8 cellular contexts compared by ENCODE assay signal in the genomic region with DNA sequence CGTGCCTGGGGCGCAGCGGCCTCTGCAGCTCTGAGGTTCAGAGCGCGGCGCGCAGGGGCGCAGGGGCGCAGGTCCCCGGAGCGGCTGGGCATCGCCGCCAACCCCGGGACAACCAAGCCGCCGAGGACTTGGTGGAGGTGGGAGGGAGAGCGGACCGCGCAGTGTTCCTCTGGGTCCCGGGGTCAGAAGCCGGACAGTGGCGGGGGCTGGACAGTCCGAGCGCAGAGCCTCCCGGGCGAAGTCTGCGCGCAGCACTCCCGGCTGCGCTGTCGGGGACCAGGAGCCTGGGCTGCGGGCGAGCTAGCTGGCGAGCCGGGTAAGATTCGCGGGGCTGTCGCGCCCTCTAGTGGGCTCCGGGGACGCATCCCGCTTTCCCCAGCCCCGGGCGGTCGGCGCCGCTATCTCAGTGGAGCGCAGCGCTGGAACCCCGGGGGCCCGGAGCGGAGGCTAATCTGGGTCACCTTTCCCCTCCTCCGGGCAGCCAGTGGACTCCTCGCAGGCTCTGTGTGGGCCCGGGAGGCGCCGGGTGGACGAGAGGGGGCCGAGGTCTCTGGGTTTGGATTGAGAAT. TPM values are rescaled to one million over a fixed set of nuclear protein-coding genes. Genes with fewer than 3 reads are reported as not detected.
DNase-seq lines count a peak whose midpoint lies in the region; ATAC-seq, FAIRE-seq and TF ChIP-seq lines count a peak whose summit lies in the region.

No MANE protein-coding gene starts in this region.

- H3F3A ChIP-seq in Loucy (ENCODE audit: low read depth), result no peaks in the 10 kb centered on the region

- no peaks in the 10 kb centered on the region for H3K9me2 ChIP-seq in Loucy (replicated peaks; ENCODE audit: low read depth, low read length)

- ATAC-seq in SK-N-SH treated with all-trans-retinoic acid at 6 μM for 48 hours, result peak; percentile 85
- peak; percentile 50 for ATAC-seq in thoracic aorta (ENCODE audit: insufficient number of reproducible peaks, low FRiP score, low read depth)

- H2AFZ ChIP-seq in Loucy (ENCODE audit: low read length), result no peak overlapping the region
- peak overlapping the region; percentile 61 for H2AFZ ChIP-seq in osteoblast (ENCODE audit: low read length)

- peak overlapping the region; percentile 88 for H3K9ac ChIP-seq in ES-I3 (ENCODE audit: low read depth, low read length)
- H3K9ac ChIP-seq in Loucy (ENCODE audit: low read depth, low read length, poor library complexity, severe bottlenecking), result no peak overlapping the region

- no peaks in the 10 kb centered on the region for H3K27me3 ChIP-seq in Loucy (ENCODE audit: insufficient read depth, low read length, poor library complexity, severe bottlenecking)
- H3K27me3 ChIP-seq in osteoblast (ENCODE audit: insufficient read depth, low read length), result no peaks in the 10 kb centered on the region
- H3K27me3 ChIP-seq in thoracic aorta (replicated peaks; ENCODE audit: insufficient read depth), result no peaks in the 10 kb centered on the region

- FAIRE-seq in H54 (lab: Jason Lieb, UNC), result no peak

- H3K9me3 ChIP-seq in ES-I3 (ENCODE audit: control insufficient read depth, insufficient read depth, low read length) (no peaks in the 10 kb centered on the region), Loucy (ENCODE audit: insufficient read depth, low read depth, low read length) (no peaks in the 10 kb centered on the region), osteoblast (ENCODE audit: low read depth, low read length) (no peaks in the 10 kb centered on the region), thoracic aorta (no peaks in the 10 kb centered on the region)

- no peak for TF ChIP-seq POLR2A in H54 (IDR thresholded peaks at IDR 0.05; ENCODE audit: low read depth, low read length)

- H3K79me2 ChIP-seq in Loucy (ENCODE audit: insufficient read depth, low read length) (no peaks in the 10 kb centered on the region), osteoblast (ENCODE audit: insufficient read depth, low read length) (peaks cover 89% of the 10 kb centered on the region)

- H3K36me3 ChIP-seq in ES-I3 (ENCODE audit: insufficient read depth, low read length), result no peaks in the 10 kb centered on the region
- H3K36me3 ChIP-seq in Loucy (ENCODE audit: insufficient read depth, low read length), result no peaks in the 10 kb centered on the region
- peaks cover 12% of the 10 kb centered on the region for H3K36me3 ChIP-seq in osteoblast (ENCODE audit: insufficient read depth, low read length)
- no peaks in the 10 kb centered on the region for H3K36me3 ChIP-seq in thoracic aorta

- DNase-seq in H54 (ENCODE audit: insufficient read length, low spot score) (peak; percentile 88), glomerular visceral epithelial cell (ENCODE audit: extremely low spot score) (peak; percentile 84), osteoblast (ENCODE audit: insufficient read length, low spot score, missing footprints) (peak; percentile 98), thoracic aorta (ENCODE audit: low spot score) (no peak)
- peak; percentile 81 for DNase-seq in activated naive CD4-positive, alpha-beta T cell treated with anti-CD3 and anti-CD28 coated beads, Interleukin-2, amount 50 U/mL, for 16 hours

- H3K4me3 ChIP-seq in Loucy (ENCODE audit: low read length, poor library complexity, severe bottlenecking), result no peak overlapping the region
- H3K4me3 ChIP-seq in osteoblast (ENCODE audit: insufficient read depth, low read length), result peak overlapping the region; percentile 93
- peak overlapping the region; percentile 91 for H3K4me3 ChIP-seq in thoracic aorta

- peaks cover 5% of the 10 kb centered on the region; the same call in 1 of the 2 replicates for H3K4me1 ChIP-seq in ES-I3 (ENCODE audit: insufficient read depth, low read length)
- no peaks in the 10 kb centered on the region for H3K4me1 ChIP-seq in Loucy (ENCODE audit: insufficient read depth, low read length, poor library complexity, severe bottlenecking)
- H3K4me1 ChIP-seq in osteoblast (ENCODE audit: insufficient read depth, low read length), result peaks cover 30% of the 10 kb centered on the region
- H3K4me1 ChIP-seq in thoracic aorta (ENCODE audit: control insufficient read depth in 1 of 2, low read depth in 2 of 2), result peaks cover 2 to 56% of the 10 kb centered on the region in 2 donors

- H3K4me2 ChIP-seq in Loucy (ENCODE audit: low read depth, low read length, poor library complexity, severe bottlenecking) (no peak overlapping the region), osteoblast (ENCODE audit: insufficient read depth, low read length) (peak overlapping the region; percentile 77)

- no peaks in the 10 kb centered on the region for H4K20me1 ChIP-seq in Loucy (ENCODE audit: insufficient read depth, low read length, poor library complexity, severe bottlenecking)
- peaks cover 63% of the 10 kb centered on the region for H4K20me1 ChIP-seq in osteoblast (ENCODE audit: insufficient read depth, low read length)

- 0 out of 2 replicates have a peak, but pooled peaks have one; percentile 8 for TF ChIP-seq CTCF in Loucy (conservative IDR thresholded peaks at IDR 0.05; ENCODE audit: low read length)
- peak; percentile 66 for TF ChIP-seq CTCF in osteoblast (IDR thresholded peaks at IDR 0.05; ENCODE audit: extremely low read depth, low read depth, low read length)
- TF ChIP-seq CTCF in thoracic aorta (IDR thresholded peaks at IDR 0.05), result peak; percentile 75

- H3K27ac ChIP-seq in osteoblast (ENCODE audit: low read depth, low read length) (peak overlapping the region; percentile 70), thoracic aorta (peak overlapping the region; percentile 92 to 97)

TF ChIP-seq in SK-N-SH treated with all-trans-retinoic acid at 6 μM for 48 hours, 23 proteins besides CTCF, POLR2A, EP300 and RAD21:
- TF ChIP-seq TCF4 (CRISPR knock-in tag; IDR thresholded peaks at IDR 0.05; ENCODE audit: borderline replicate concordance), result 0 out of 2 replicates have a peak, but pooled peaks have one; percentile 18
- no peak for TF ChIP-seq ISL1 (CRISPR knock-in tag; IDR thresholded peaks at IDR 0.05)
- TF ChIP-seq SNAI2 (CRISPR knock-in tag; IDR thresholded peaks at IDR 0.05), result no peak
- TF ChIP-seq ZFP3 (CRISPR knock-in tag; IDR thresholded peaks at IDR 0.05), result 0 out of 2 replicates have a peak, but pooled peaks have one; percentile 38
- no peak for TF ChIP-seq ZNF8 (CRISPR knock-in tag; IDR thresholded peaks at IDR 0.05)
- no peak for TF ChIP-seq ZNF565 (CRISPR knock-in tag; conservative IDR thresholded peaks at IDR 0.05; ENCODE audit: low read depth)
- TF ChIP-seq, protein P1, sequence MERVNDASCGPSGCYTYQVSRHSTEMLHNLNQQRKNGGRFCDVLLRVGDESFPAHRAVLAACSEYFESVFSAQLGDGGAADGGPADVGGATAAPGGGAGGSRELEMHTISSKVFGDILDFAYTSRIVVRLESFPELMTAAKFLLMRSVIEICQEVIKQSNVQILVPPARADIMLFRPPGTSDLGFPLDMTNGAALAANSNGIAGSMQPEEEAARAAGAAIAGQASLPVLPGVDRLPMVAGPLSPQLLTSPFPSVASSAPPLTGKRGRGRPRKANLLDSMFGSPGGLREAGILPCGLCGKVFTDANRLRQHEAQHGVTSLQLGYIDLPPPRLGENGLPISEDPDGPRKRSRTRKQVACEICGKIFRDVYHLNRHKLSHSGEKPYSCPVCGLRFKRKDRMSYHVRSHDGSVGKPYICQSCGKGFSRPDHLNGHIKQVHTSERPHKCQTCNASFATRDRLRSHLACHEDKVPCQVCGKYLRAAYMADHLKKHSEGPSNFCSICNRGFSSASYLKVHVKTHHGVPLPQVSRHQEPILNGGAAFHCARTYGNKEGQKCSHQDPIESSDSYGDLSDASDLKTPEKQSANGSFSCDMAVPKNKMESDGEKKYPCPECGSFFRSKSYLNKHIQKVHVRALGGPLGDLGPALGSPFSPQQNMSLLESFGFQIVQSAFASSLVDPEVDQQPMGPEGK (CRISPR knock-in tag; IDR thresholded peaks at IDR 0.05; ENCODE audit: borderline replicate concordance), result no peak
- TF ChIP-seq TOX (CRISPR knock-in tag; IDR thresholded peaks at IDR 0.05; ENCODE audit: borderline replicate concordance), result no peak

RNA-seq across cellular contexts. Expression of a gene that starts 4.1 kb away (rescaled TPM):
- total RNA-seq in osteoblast (316 and 373 TPM in 2 replicates), thoracic aorta (100 to 1,000 TPM; 133 to 268 TPM)

Comparison
In these comparisons a context has a peak if more than half of its experiments do, and no peak if none do; other contexts are left out.
1. CTCF ChIP-seq: peak in every context shown above with its lines; median percentile 75 in thoracic aorta; 66 in osteoblast; 8 in Loucy.